In genomic region chr1:93344886-93345632, GRCh38 we compare ENCODE assay signal across 8 cellular contexts. TPM values are rescaled to one million over a fixed set of nuclear protein-coding genes. Genes with fewer than 3 reads are reported as not detected.
DNase-seq lines count a peak whose midpoint lies in the region; ATAC-seq and TF ChIP-seq lines count a peak whose summit lies in the region.

No MANE protein-coding gene starts in this region.

- H3K36me3 ChIP-seq in right atrium auricular region: no peaks in the 10 kb centered on the region

- POLR2A ChIA-PET in activated CD4-positive, alpha-beta T cell treated with anti-CD3 and anti-CD28 coated beads, Interleukin-2, amount 10 ng/mL, durations not matched to agents 7 days and 5 days (lab: Charles Lee): interaction anchor here (0.6 to 1.2 kb wide), 8 partner anchors 8 to 274 kb away, joined by 3 to 5 read pairs (median 4); partner anchors contain the start of gene MTF2
- POLR2A ChIA-PET in activated CD8-positive, alpha-beta T cell treated with anti-CD3 and anti-CD28 coated beads for 36 hours (lab: Charles Lee): interaction anchor here (0.6 to 2.4 kb wide), 11 partner anchors 8 to 1889 kb away, joined by 3 to 12 read pairs (median 3); partner anchors contain the start of genes GCLM and RWDD3

- CTCF ChIA-PET in activated CD4-positive, alpha-beta T cell treated with anti-CD3 and anti-CD28 coated beads, Interleukin-2, amount 10 ng/mL, durations not matched to agents 7 days and 5 days (lab: Charles Lee): interaction anchor here (0.8 to 1.8 kb wide), 2 partner anchors 40 to 168 kb away, joined by 3 read pairs; no protein-coding TSS in a partner anchor
- CTCF ChIA-PET in activated CD8-positive, alpha-beta T cell treated with anti-CD3 and anti-CD28 coated beads for 36 hours (lab: Charles Lee): interaction anchor here (0.8 to 2.7 kb wide), 2 partner anchors 9 to 41 kb away, joined by 3 to 15 read pairs; no protein-coding TSS in a partner anchor

- DNase-seq in activated CD4-positive, alpha-beta T cell treated with anti-CD3 and anti-CD28 coated beads, Interleukin-2, amount 10 ng/mL, durations not matched to agents 7 days and 5 days: no peak
- DNase-seq in activated CD4-positive, alpha-beta T cell treated with anti-CD3 and anti-CD28 coated beads for 4 hours: no peak
- DNase-seq in HT1080 (ENCODE audit: low read depth) (peak; percentile 31), right atrium auricular region (ENCODE audit: low spot score) (no peak), skeletal muscle cell (ENCODE audit: low read depth) (no peak), AG08396 (ENCODE audit: low spot score) (no peak), epidermal melanocyte (ENCODE audit: insufficient read length, low spot score) (no peak)
- no peak for DNase-seq in activated CD8-positive, alpha-beta T cell treated with anti-CD3 and anti-CD28 coated beads for 36 hours

- intact Hi-C loops in activated CD8-positive, alpha-beta T cell treated with anti-CD3 and anti-CD28 coated beads for 36 hours (cut with micrococcal nuclease): loop anchor here (5.0 kb wide), 1 partner anchor 163 kb away; the partner anchor contains the start of genes CCDC18 and TMED5

- H3K4me1 ChIP-seq in right atrium auricular region: peaks cover 0 to 16% of the 10 kb centered on the region in 2 donors

- peaks cover 15% of the 10 kb centered on the region for H3K4me1 Mint-ChIP-seq in activated CD4-positive, alpha-beta T cell treated with anti-CD3 and anti-CD28 coated beads, Interleukin-2, amount 10 ng/mL, durations not matched to agents 7 days and 5 days
- H3K4me1 Mint-ChIP-seq in activated CD8-positive, alpha-beta T cell treated with anti-CD3 and anti-CD28 coated beads for 36 hours (ENCODE audit: low read depth): peaks cover 18% of the 10 kb centered on the region

- peaks cover 25% of the 10 kb centered on the region for H3K36me3 Mint-ChIP-seq in activated CD4-positive, alpha-beta T cell treated with anti-CD3 and anti-CD28 coated beads, Interleukin-2, amount 10 ng/mL, durations not matched to agents 7 days and 5 days (ENCODE audit: low read depth)
- peaks cover 26% of the 10 kb centered on the region for H3K36me3 Mint-ChIP-seq in activated CD8-positive, alpha-beta T cell treated with anti-CD3 and anti-CD28 coated beads for 36 hours (ENCODE audit: low read depth)

- H3K27me3 ChIP-seq in right atrium auricular region: no peaks in the 10 kb centered on the region

- ATAC-seq in activated CD8-positive, alpha-beta T cell treated with anti-CD3 and anti-CD28 coated beads for 36 hours: peak; percentile 19

- no peaks in the 10 kb centered on the region for H3K9me3 ChIP-seq in right atrium auricular region

- H3K27ac Mint-ChIP-seq in activated CD4-positive, alpha-beta T cell treated with anti-CD3 and anti-CD28 coated beads, Interleukin-2, amount 10 ng/mL, durations not matched to agents 7 days and 5 days: peak overlapping the region; percentile 96
- H3K27ac Mint-ChIP-seq in activated CD8-positive, alpha-beta T cell treated with anti-CD3 and anti-CD28 coated beads for 36 hours: peak overlapping the region; percentile 97

- H3K4me3 Mint-ChIP-seq in activated CD4-positive, alpha-beta T cell treated with anti-CD3 and anti-CD28 coated beads, Interleukin-2, amount 10 ng/mL, durations not matched to agents 7 days and 5 days: peak overlapping the region; percentile 97
- peak overlapping the region; percentile 86 for H3K4me3 Mint-ChIP-seq in activated CD8-positive, alpha-beta T cell treated with anti-CD3 and anti-CD28 coated beads for 36 hours

- no peak for TF ChIP-seq CTCF in activated CD8-positive, alpha-beta T cell treated with anti-CD3 and anti-CD28 coated beads for 36 hours (IDR thresholded peaks at IDR 0.05)
- TF ChIP-seq CTCF in right atrium auricular region (IDR thresholded peaks at IDR 0.05): no peak

- H3K9me3 Mint-ChIP-seq in activated CD4-positive, alpha-beta T cell treated with anti-CD3 and anti-CD28 coated beads, Interleukin-2, amount 10 ng/mL, durations not matched to agents 7 days and 5 days: no peaks in the 10 kb centered on the region
- no peaks in the 10 kb centered on the region for H3K9me3 Mint-ChIP-seq in activated CD8-positive, alpha-beta T cell treated with anti-CD3 and anti-CD28 coated beads for 36 hours

- peak overlapping the region; percentile 97 to 98 for H3K27ac ChIP-seq in right atrium auricular region

- no peaks in the 10 kb centered on the region for H3K27me3 Mint-ChIP-seq in activated CD4-positive, alpha-beta T cell treated with anti-CD3 and anti-CD28 coated beads, Interleukin-2, amount 10 ng/mL, durations not matched to agents 7 days and 5 days
- H3K27me3 Mint-ChIP-seq in activated CD8-positive, alpha-beta T cell treated with anti-CD3 and anti-CD28 coated beads for 36 hours: no peaks in the 10 kb centered on the region

- H3K4me3 ChIP-seq in right atrium auricular region (peak overlapping the region; percentile 96), skeletal muscle cell (ENCODE audit: low read depth, low read length) (peak overlapping the region; percentile 86)

RNA-seq across cellular contexts. Expression of gene DR1, which starts 0.6 kb away (rescaled TPM):
- 100 to 1,000 TPM; 104 to 127 TPM for total RNA-seq in activated CD4-positive, alpha-beta T cell treated with anti-CD3 and anti-CD28 coated beads, Interleukin-2, amount 10 ng/mL, durations not matched to agents 7 days and 5 days
- total RNA-seq in HT1080 (2014; rRNA removed; shearing (Covaris generic)): 95.6 and 97.3 TPM in 2 replicates
- polyA plus RNA-seq in HT1080 (2015; cell fraction: cytosol; rRNA removed): 58.9 and 67.9 TPM in 2 replicates
- polyA plus RNA-seq in HT1080 (2015; cell fraction: nucleus; rRNA removed): 32.6 and 33.0 TPM in 2 replicates
- 10 to 100 TPM; 71.3 to 79.2 TPM for total RNA-seq in activated CD8-positive, alpha-beta T cell treated with anti-CD3 and anti-CD28 coated beads for 36 hours
- total RNA-seq in right atrium auricular region: 10 to 100 TPM; 19.3 to 28.9 TPM
